Comparison of ENCODE assay signal across 22 cellular contexts in the genomic region with DNA sequence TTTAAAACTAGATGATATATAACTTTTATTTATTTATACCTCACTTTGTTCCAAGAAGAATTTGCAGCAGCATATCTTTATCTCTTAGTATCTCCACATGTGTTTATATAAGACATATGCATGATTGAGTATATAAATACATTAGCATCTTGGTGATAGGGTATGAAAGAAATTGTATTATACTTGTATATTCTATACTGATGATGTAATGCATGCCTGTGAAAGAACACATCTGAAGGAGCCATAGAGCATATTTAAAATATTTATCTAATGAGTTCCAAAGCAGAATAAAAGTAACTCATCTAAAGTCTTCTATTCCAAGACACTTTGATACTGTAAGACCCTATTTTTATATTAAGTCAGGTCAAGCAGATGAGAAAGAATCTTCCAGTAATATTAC.
A peak's percentile ranks its signal among the peaks of the same experiment; 100 is the strongest.
DNase-seq lines count a peak whose midpoint lies in the region; ATAC-seq, FAIRE-seq and TF ChIP-seq lines count a peak whose summit lies in the region.
"Had no signal": no experiment of that assay in that cellular context is flagged by ENCODE, and none has a peak within 500 bp of the region (broad histone marks: within the 10 kb centered on the region; RNA-seq: fewer than 3 reads in every experiment).

No MANE protein-coding gene starts in this region.

- no peak for FAIRE-seq in HepG2 (lab: Jason Lieb, UNC)
- FAIRE-seq in H54 (lab: Jason Lieb, UNC) = no peak

- H3K79me2 ChIP-seq in HepG2 (ENCODE audit: insufficient read depth, low read length) = no peaks in the 10 kb centered on the region

- no peak overlapping the region for H2AFZ ChIP-seq in HepG2 (ENCODE audit: low read length)

- no TSS peak for BruUV-seq in HepG2 (replicated peaks; lab: Mats Ljungman, UMichigan)

- no peak for TF ChIP-seq EP300 in HepG2 (IDR thresholded peaks at IDR 0.05; ENCODE audit: low read depth in 2 of 2, low read length in 2 of 2)
- TF ChIP-seq EP300 in HepG2 (CRISPR knock-in tag; IDR thresholded peaks at IDR 0.05; ENCODE audit: borderline replicate concordance) = no peak

- DNase-seq in HepG2 (ENCODE audit: low spot score) (no peak), right lobe of liver (no peak), astrocyte of the hippocampus (ENCODE audit: low read depth, low spot score) (peak; percentile 6), fibroblast of peridontal ligament (ENCODE audit: extremely low read depth) (peak; percentile 13), H54 (ENCODE audit: insufficient read length, low spot score) (no peak), HEK293T (ENCODE audit: extremely low spot score) (no peak)
- DNase-seq: 8988T; AML-193; C1 segment of cervical spinal cord; CD8-positive, alpha-beta T cell; DMS153; GOT3; Kasumi-1; NCI-H1694 treated with DMSO at 0.1 percent for 48 hours; NCI-H2081 treated with DMSO at 0.1 percent for 48 hours; NCI-H446 treated with DMSO at 0.1 percent for 48 hours; NCI-H526 treated with DMSO at 0.1 percent for 48 hours; OCI-M1; Right ventricle myocardium superior had no signal

- no peaks in the 10 kb centered on the region for H3K9me3 ChIP-seq in HepG2 (ENCODE audit: low read length)
- no peaks in the 10 kb centered on the region for H3K9me3 ChIP-seq in right lobe of liver

- ATAC-seq in HepG2 (no peak), right lobe of liver (no peak), GM21529 (IDR thresholded peaks at IDR 0.05; ENCODE audit: unreplicated experiment) (no peak)
- ATAC-seq: CD8-positive, alpha-beta T cell; HCT116 had no signal

- TF ChIP-seq CTCF in HepG2 (CRISPR knock-in tag; IDR thresholded peaks at IDR 0.05) (no peak), right lobe of liver (IDR thresholded peaks at IDR 0.05) (no peak)

- TF ChIP-seq POLR2A in HepG2 (IDR thresholded peaks at IDR 0.05; ENCODE audit: insufficient read depth in 1 of 2, low read depth in 2 of 2, low read length in 2 of 2) (no peak), right lobe of liver (IDR thresholded peaks at IDR 0.05) (no peak), H54 (IDR thresholded peaks at IDR 0.05; ENCODE audit: low read depth, low read length) (no peak)

- no peaks in the 10 kb centered on the region for H3K4me1 ChIP-seq in HepG2 (ENCODE audit: insufficient read depth, low read length)
- H3K4me1 ChIP-seq in right lobe of liver = peaks cover 0 to 6% (median 0%) of the 10 kb centered on the region in 4 donors

- no peaks in the 10 kb centered on the region for H3K36me3 ChIP-seq in HepG2 (replicated peaks in 1 of 2; ENCODE audit: control insufficient read depth in 1 of 2, insufficient read depth in 2 of 2, low read length in 2 of 2)
- no peaks in the 10 kb centered on the region for H3K36me3 ChIP-seq in right lobe of liver

- H3K27me3 ChIP-seq in HepG2 (ENCODE audit: control insufficient read depth in 1 of 2, insufficient read depth in 2 of 2, low read length in 2 of 2) (no peaks in the 10 kb centered on the region), right lobe of liver (no peaks in the 10 kb centered on the region)

- no peak overlapping the region for H3K9ac ChIP-seq in HepG2 (ENCODE audit: insufficient read depth, low read depth, low read length)

- no peaks in the 10 kb centered on the region for H4K20me1 ChIP-seq in HepG2 (ENCODE audit: insufficient read depth, low read length)

- CTCF ChIA-PET in HepG2 (lab: Yijun Ruan, JAX; ENCODE audit: low intra/inter-chr PET ratio, low total read pairs) (no interaction called here), HEK293T (lab: Yijun Ruan, JAX) (no interaction called here)

- H3K27ac ChIP-seq in HepG2 (ENCODE audit: extremely low read length, insufficient read depth, low read length) = no peak overlapping the region
- no peak overlapping the region for H3K27ac ChIP-seq in right lobe of liver
- H3K27ac ChIP-seq in temporal lobe (ENCODE audit: low read depth, low read length) = peak overlapping the region; percentile 42

- in situ Hi-C loops in HepG2 (cut with HindIII; ENCODE audit: extremely low pct_ligation_motif_present, low pct_unique_long_range_greater_than_20kb) = no loop called here

- POLR2A ChIA-PET in HepG2 (lab: Yijun Ruan, JAX) = no interaction called here
- POLR2A ChIA-PET in HEK293T (lab: Yijun Ruan, JAX) = no interaction called here

- TF ChIP-seq RAD21 in HepG2 (CRISPR knock-in tag; IDR thresholded peaks at IDR 0.05) = no peak

- H3K4me2 ChIP-seq in HepG2 (ENCODE audit: low read depth, low read length) = no peak overlapping the region

- intact Hi-C loops in HepG2 (cut with micrococcal nuclease; ENCODE audit: unreplicated experiment) = no loop called here
- intact Hi-C loops in right lobe of liver (cut with DNase I) = no loop called here

- H3K4me3 ChIP-seq in HepG2 (replicated peaks in 1 of 3; ENCODE audit: insufficient read depth in 1 of 3, low read depth in 2 of 3, low read length in 3 of 3) (no peak overlapping the region), right lobe of liver (no peak overlapping the region)

TF ChIP-seq in HepG2, 621 proteins besides CTCF, POLR2A, EP300 and RAD21:
- TF ChIP-seq HIVEP1 (CRISPR knock-in tag; IDR thresholded peaks at IDR 0.05) (no peak), ATF7 (IDR thresholded peaks at IDR 0.05) (peak; percentile 54), ATF7 (CRISPR knock-in tag; IDR thresholded peaks at IDR 0.05) (no peak)

TF ChIP-seq in HEK293T, 16 proteins besides CTCF, POLR2A, EP300 and RAD21:
- TF ChIP-seq ELF4 (IDR thresholded peaks at IDR 0.05) (no peak), ARNT (IDR thresholded peaks at IDR 0.05) (no peak), SUZ12 (IDR thresholded peaks at IDR 0.05) (no peak), BHLHE40 (IDR thresholded peaks at IDR 0.05; ENCODE audit: borderline replicate concordance) (no peak), FOXK2 (IDR thresholded peaks at IDR 0.05) (no peak), L3MBTL2 (conservative IDR thresholded peaks at IDR 0.05) (no peak), FOXA1 (IDR thresholded peaks at IDR 0.05) (no peak), CTBP1 (IDR thresholded peaks at IDR 0.05; ENCODE audit: borderline replicate concordance) (no peak), LEF1 (IDR thresholded peaks at IDR 0.05; ENCODE audit: borderline replicate concordance) (no peak), HDGF (IDR thresholded peaks at IDR 0.05; ENCODE audit: borderline replicate concordance) (no peak), TARDBP (IDR thresholded peaks at IDR 0.05) (no peak), NFRKB (IDR thresholded peaks at IDR 0.05) (no peak)
- TF ChIP-seq, protein P1, sequence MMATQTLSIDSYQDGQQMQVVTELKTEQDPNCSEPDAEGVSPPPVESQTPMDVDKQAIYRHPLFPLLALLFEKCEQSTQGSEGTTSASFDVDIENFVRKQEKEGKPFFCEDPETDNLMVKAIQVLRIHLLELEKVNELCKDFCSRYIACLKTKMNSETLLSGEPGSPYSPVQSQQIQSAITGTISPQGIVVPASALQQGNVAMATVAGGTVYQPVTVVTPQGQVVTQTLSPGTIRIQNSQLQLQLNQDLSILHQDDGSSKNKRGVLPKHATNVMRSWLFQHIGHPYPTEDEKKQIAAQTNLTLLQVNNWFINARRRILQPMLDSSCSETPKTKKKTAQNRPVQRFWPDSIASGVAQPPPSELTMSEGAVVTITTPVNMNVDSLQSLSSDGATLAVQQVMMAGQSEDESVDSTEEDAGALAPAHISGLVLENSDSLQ (IDR thresholded peaks at IDR 0.05) = no peak

Comparison
In these comparisons a context has a peak if more than half of its experiments do, and no peak if none do; other contexts are left out.
1. DNase-seq: peak in astrocyte of the hippocampus (single experiment) and fibroblast of peridontal ligament (single experiment); none in HepG2 (single experiment), right lobe of liver (0 of 3), H54 (single experiment) and HEK293T (single experiment).